8 cellular contexts compared by ENCODE assay signal in genomic region chr6:148747145-148747492, GRCh38. TPM values are rescaled to one million over a fixed set of nuclear protein-coding genes. Genes with fewer than 3 reads are reported as not detected.
DNase-seq lines count a peak whose midpoint lies in the region; ATAC-seq and TF ChIP-seq lines count a peak whose summit lies in the region.

No MANE protein-coding gene starts in this region.

- H3K4me1 Mint-ChIP-seq in activated CD4-positive, alpha-beta memory T cell treated with anti-CD3 and anti-CD28 coated beads for 36 hours (ENCODE audit: low read depth): peaks cover 28% of the 10 kb centered on the region
- H3K4me1 Mint-ChIP-seq in natural killer cell: peaks cover 40 to 46% of the 10 kb centered on the region in 2 donors

- no peaks in the 10 kb centered on the region for H3K9me3 Mint-ChIP-seq in activated CD4-positive, alpha-beta memory T cell treated with anti-CD3 and anti-CD28 coated beads for 36 hours
- H3K9me3 Mint-ChIP-seq in natural killer cell: no peaks in the 10 kb centered on the region

- H3K4me3 ChIP-seq in GM12864 (ENCODE audit: low read depth, low read length) (peak overlapping the region; percentile 73), fibroblast of the aortic adventitia (ENCODE audit: low read depth, low read length) (peak overlapping the region; percentile 88)

- DNase-seq in GM12864 (ENCODE audit: low read depth): no peak
- DNase-seq in activated CD4-positive, alpha-beta memory T cell treated with anti-CD3 and anti-CD28 coated beads for 36 hours: peak; percentile 51
- peak; percentile 54 for DNase-seq in fibroblast of the aortic adventitia (ENCODE audit: low read depth)
- peak; percentile 34 for DNase-seq in natural killer cell
- no peak for DNase-seq in NCI-H1417 treated with DMSO at 0.1 percent for 48 hours (lab: John Stamatoyannopoulos, UW)
- no peak for DNase-seq in OCI-M2 (lab: John Stamatoyannopoulos, UW; ENCODE audit: unreplicated experiment)

- peak; percentile 20 for ATAC-seq in HG03064 (IDR thresholded peaks at IDR 0.05; ENCODE audit: low read depth, unreplicated experiment)
- peak; percentile 12 to 40 (median 30) for ATAC-seq in natural killer cell
- no peak for ATAC-seq in GM19452 (IDR thresholded peaks at IDR 0.05; ENCODE audit: unreplicated experiment)

- TF ChIP-seq CTCF in GM12864 (IDR thresholded peaks at IDR 0.05; ENCODE audit: low read depth, low read length, missing control alignments) (no peak), fibroblast of the aortic adventitia (IDR thresholded peaks at IDR 0.05; ENCODE audit: insufficient read depth, low read length) (no peak), natural killer cell (IDR thresholded peaks at IDR 0.05) (no peak)

- H3K36me3 Mint-ChIP-seq in activated CD4-positive, alpha-beta memory T cell treated with anti-CD3 and anti-CD28 coated beads for 36 hours: peaks cover 2% of the 10 kb centered on the region
- no peaks in the 10 kb centered on the region for H3K36me3 Mint-ChIP-seq in natural killer cell

- peaks cover 8% of the 10 kb centered on the region for H3K27me3 Mint-ChIP-seq in activated CD4-positive, alpha-beta memory T cell treated with anti-CD3 and anti-CD28 coated beads for 36 hours
- peaks cover 0 to 8% of the 10 kb centered on the region in 2 donors for H3K27me3 Mint-ChIP-seq in natural killer cell (ENCODE audit: low read depth in 2 of 2)

- H3K27ac Mint-ChIP-seq in activated CD4-positive, alpha-beta memory T cell treated with anti-CD3 and anti-CD28 coated beads for 36 hours: no peak overlapping the region
- peak overlapping the region in 1 of 2 donors; percentile 95 for H3K27ac Mint-ChIP-seq in natural killer cell

- CTCF ChIA-PET in activated CD4-positive, alpha-beta memory T cell treated with anti-CD3 and anti-CD28 coated beads for 36 hours (lab: Charles Lee): interaction anchor here (0.6 to 2.1 kb wide), 5 partner anchors 11 to 296 kb away, joined by 3 to 13 read pairs (median 5); no protein-coding TSS in a partner anchor

- H3K4me3 Mint-ChIP-seq in activated CD4-positive, alpha-beta memory T cell treated with anti-CD3 and anti-CD28 coated beads for 36 hours: peak overlapping the region; percentile 88
- peak overlapping the region; percentile 99 for H3K4me3 Mint-ChIP-seq in natural killer cell

- POLR2A ChIA-PET in activated CD4-positive, alpha-beta memory T cell treated with anti-CD3 and anti-CD28 coated beads for 36 hours (lab: Charles Lee): interaction anchor here (0.6 to 2.7 kb wide), 3 partner anchors 11 to 1853 kb away, joined by 3 to 11 read pairs (median 10); partner anchors contain the start of gene PLEKHG1

- intact Hi-C loops in activated CD4-positive, alpha-beta memory T cell treated with anti-CD3 and anti-CD28 coated beads for 36 hours (cut with micrococcal nuclease): loop anchor here (2.0 to 5.0 kb wide), 4 partner anchors 35 to 685 kb away; no protein-coding TSS in a partner anchor
- intact Hi-C loops in natural killer cell (cut with micrococcal nuclease): loop anchor here (5.0 kb wide), 3 partner anchors 85 to 570 kb away; partner anchors contain the start of gene TAB2

RNA-seq across cellular contexts. Expression of gene UST, which starts 0.3 kb away (rescaled TPM):
- total RNA-seq in activated CD4-positive, alpha-beta memory T cell treated with anti-CD3 and anti-CD28 coated beads for 36 hours: 1 to 10 TPM; 3.7 to 4.9 TPM
- total RNA-seq in fibroblast of the aortic adventitia (ENCODE audit: low replicate concordance) (27.1 and 36.1 TPM in 2 replicates), natural killer cell (10 to 100 TPM in 2 of 3 donors, 1 to 10 TPM in 1; 6.3 to 11.9 (median 10.6) TPM)

Comparison
In these comparisons a context has a peak if more than half of its experiments do, and no peak if none do; other contexts are left out.
1. DNase-seq: peak in activated CD4-positive, alpha-beta memory T cell treated with anti-CD3 and anti-CD28 coated beads for 36 hours (single experiment), fibroblast of the aortic adventitia (single experiment) and natural killer cell (single experiment); none in GM12864 (single experiment), NCI-H1417 treated with DMSO at 0.1 percent for 48 hours (single experiment) and OCI-M2 (single experiment).